2 cellular contexts compared by ENCODE assay signal in genomic region chr2:11481789-11482472, GRCh38.
TF ChIP-seq lines count a peak whose summit lies in the region.

No MANE protein-coding gene starts in this region.

TF ChIP-seq in SK-N-SH, 30 proteins besides CTCF, POLR2A, EP300 and RAD21 (continued from another document):
- TF ChIP-seq USF1 (IDR thresholded peaks at IDR 0.05; ENCODE audit: borderline replicate concordance, low read depth) (no peak), SIN3A (IDR thresholded peaks at IDR 0.05; ENCODE audit: borderline replicate concordance, low read depth, low read length) (no peak), POLR2AphosphoS5 (IDR thresholded peaks at IDR 0.05; ENCODE audit: low read depth, low read length) (no peak), RCOR1 (IDR thresholded peaks at IDR 0.05; ENCODE audit: low read length) (no peak), USF2 (IDR thresholded peaks at IDR 0.05; ENCODE audit: borderline replicate concordance, low read depth, low read length) (no peak)
TF ChIP-seq in SK-N-SH: peak in this region for 0.

TF ChIP-seq in SK-N-SH treated with all-trans-retinoic acid at 6 μM for 48 hours, 23 proteins besides CTCF, POLR2A, EP300 and RAD21 (continued from another document):
- TF ChIP-seq CSRNP3 (CRISPR knock-in tag; IDR thresholded peaks at IDR 0.05) (no peak), ZC3H10 (CRISPR knock-in tag; IDR thresholded peaks at IDR 0.05) (no peak), BACH2 (CRISPR knock-in tag; IDR thresholded peaks at IDR 0.05; ENCODE audit: borderline replicate concordance) (no peak), ESRRG (CRISPR knock-in tag; IDR thresholded peaks at IDR 0.05) (no peak), TSHZ2 (CRISPR knock-in tag; IDR thresholded peaks at IDR 0.05) (no peak), ZFP3 (CRISPR knock-in tag; IDR thresholded peaks at IDR 0.05) (no peak), GLIS3 (CRISPR knock-in tag; IDR thresholded peaks at IDR 0.05) (no peak)
TF ChIP-seq in SK-N-SH treated with all-trans-retinoic acid at 6 μM for 48 hours: peak in this region for 0.
